ENCODE assay signal across 23 cellular contexts in genomic region chr19:17353386-17353785, GRCh38. TPM values are rescaled to one million over a fixed set of nuclear protein-coding genes. Genes with fewer than 3 reads are reported as not detected.
DNase-seq lines count a peak whose midpoint lies in the region; ATAC-seq, FAIRE-seq and TF ChIP-seq lines count a peak whose summit lies in the region.
"Had no signal": no experiment of that assay in that cellular context is flagged by ENCODE, and none has a peak within 500 bp of the region (broad histone marks: within the 10 kb centered on the region; RNA-seq: fewer than 3 reads in every experiment).

No MANE protein-coding gene starts in this region.

- H4K20me1 ChIP-seq in K562 (replicated peaks; ENCODE audit: control insufficient read depth, insufficient read depth, low read length), result no peaks in the 10 kb centered on the region

- no peak overlapping the region for H3K4me2 ChIP-seq in K562 (ENCODE audit: insufficient read depth, low read length)

- TF ChIP-seq RAD21 in K562 (CRISPR knock-in tag; conservative IDR thresholded peaks at IDR 0.05 in 1 of 2, IDR thresholded peaks at IDR 0.05 in 1 of 2), result no peak

- H3K9me3 Mint-ChIP-seq in MCF 10A (ENCODE audit: unreplicated experiment) (no peaks in the 10 kb centered on the region), nephron progenitor cell (no peaks in the 10 kb centered on the region)
- H3K9me3 Mint-ChIP-seq: CD4-positive, alpha-beta T cell; H9 had no signal

- POLR2A ChIA-PET in MCF 10A (lab: Yijun Ruan, JAX) (no interaction called here), K562 (lab: Yijun Ruan, JAX) (interaction anchor here (0.6 to 1.3 kb wide), 5 partner anchors 10 to 664 kb away, joined by 3 to 6 read pairs (median 3); no protein-coding TSS in a partner anchor)

- in situ Hi-C loops in K562 (cut with MboI), result no loop called here

- no peak overlapping the region for H2AFZ ChIP-seq in K562 (ENCODE audit: low read depth, low read length)

- no TSS peak for BruUV-seq in MCF 10A (replicated peaks; lab: Mats Ljungman, UMichigan)
- no TSS peak for BruUV-seq in K562 (replicated peaks; lab: Mats Ljungman, UMichigan)

- H3K9me1 ChIP-seq in K562 (ENCODE audit: control insufficient read depth, insufficient read depth, low read length), result no peaks in the 10 kb centered on the region

- ATAC-seq in K562 (0 out of 3 replicates have a peak, but pooled peaks have one; percentile 27), aorta (ENCODE audit: low FRiP score) (peak; percentile 6), HG02852 (IDR thresholded peaks at IDR 0.05; ENCODE audit: unreplicated experiment) (no peak), HG02884 (IDR thresholded peaks at IDR 0.05; ENCODE audit: unreplicated experiment) (no peak)

- peaks cover 14% of the 10 kb centered on the region for H3K4me1 Mint-ChIP-seq in MCF 10A (ENCODE audit: insufficient read depth, unreplicated experiment)
- H3K4me1 Mint-ChIP-seq in nephron progenitor cell, result peaks cover 38% of the 10 kb centered on the region

- H3K27me3 ChIP-seq in breast epithelium (no peaks in the 10 kb centered on the region), K562 (ENCODE audit: control insufficient read depth in 2 of 2, insufficient read depth in 2 of 2, low read length in 2 of 2) (peaks cover 14 to 55% of the 10 kb centered on the region in 2 experiments; a peak in 4 of 5 replicates), aorta (ENCODE audit: control insufficient read depth in 1 of 2, insufficient read depth in 2 of 2, low read length in 1 of 2) (no peaks in the 10 kb centered on the region), adrenal gland (no peaks in the 10 kb centered on the region)

- TF ChIP-seq CTCF in MCF 10A (IDR thresholded peaks at IDR 0.05; ENCODE audit: unreplicated experiment) (no peak), breast epithelium (IDR thresholded peaks at IDR 0.05) (no peak), K562 (IDR thresholded peaks at IDR 0.05 in 2 of 3, conservative IDR thresholded peaks at IDR 0.05 in 1 of 3; ENCODE audit: insufficient read depth in 2 of 3, low read depth in 1 of 3, low read length in 3 of 3) (no peak), nephron progenitor cell (IDR thresholded peaks at IDR 0.05) (no peak), adrenal gland (IDR thresholded peaks at IDR 0.05) (no peak)

- H3K4me3 ChIP-seq in breast epithelium (no peak overlapping the region), K562 (no peak overlapping the region), aorta (ENCODE audit: low read length in 2 of 2) (no peak overlapping the region), adrenal gland (no peak overlapping the region)

- DNase-seq in MCF 10A (ENCODE audit: unreplicated experiment) (no peak), breast epithelium (ENCODE audit: low spot score in 2 of 2) (no peak), K562 (ENCODE audit: extremely low read depth in 1 of 4, low spot score in 3 of 4) (no peak), nephron progenitor cell (no peak), aorta (no peak), adrenal gland (no peak)
- DNase-seq: 8988T; Caco-2; CD4-positive, alpha-beta T cell; H9; MV-4-11; NCI-H1417 treated with DMSO at 0.1 percent for 48 hours; NCI-H187 treated with DMSO at 0.1 percent for 48 hours; NCI-H226; NCI-H524; NCI-H82; OCI-M1; SHP77 treated with DMSO at 0.1 percent for 48 hours had no signal

- H3K36me3 ChIP-seq in breast epithelium (no peaks in the 10 kb centered on the region), K562 (ENCODE audit: control insufficient read depth, insufficient read depth, low read length) (no peaks in the 10 kb centered on the region), aorta (ENCODE audit: control insufficient read depth in 1 of 2, insufficient read depth in 2 of 2, low read length in 1 of 2) (no peaks in the 10 kb centered on the region), adrenal gland (replicated peaks in 1 of 2) (no peaks in the 10 kb centered on the region)

- intact Hi-C loops in MCF 10A (cut with micrococcal nuclease) (no loop called here), breast epithelium (cut with DNase I; ENCODE audit: low total_unique reads) (no loop called here), K562 (cut with micrococcal nuclease) (no loop called here), aorta (cut with DNase I) (no loop called here), adrenal gland (cut with DNase I) (no loop called here)

- TF ChIP-seq EP300 in K562 (IDR thresholded peaks at IDR 0.05; ENCODE audit: low read length), result no peak

- no peak for TF ChIP-seq POLR2A in breast epithelium (IDR thresholded peaks at IDR 0.05)
- no peak for TF ChIP-seq POLR2A in K562 (conservative IDR thresholded peaks at IDR 0.05)
- no peak for TF ChIP-seq POLR2A in adrenal gland (IDR thresholded peaks at IDR 0.05)

- FAIRE-seq in K562 (lab: Jason Lieb, UNC), result no peak
- FAIRE-seq: G401.6 had no signal

- H3K9ac ChIP-seq in K562 (ENCODE audit: insufficient read depth in 1 of 2, low read depth in 2 of 2, low read length in 2 of 2), result no peak overlapping the region

- CTCF ChIA-PET in MCF 10A (lab: Yijun Ruan, JAX), result interaction anchor here (0.6 to 2.6 kb wide), 2 partner anchors 33 to 221 kb away, joined by 4 to 16 read pairs; no protein-coding TSS in a partner anchor
- CTCF ChIA-PET in K562 (lab: Yijun Ruan, JAX; ENCODE audit: low intra/inter-chr PET ratio), result no interaction called here

- no peaks in the 10 kb centered on the region for H3K79me2 ChIP-seq in K562 (ENCODE audit: control insufficient read depth, insufficient read depth, low read length)

- H3K4me3 Mint-ChIP-seq in MCF 10A (ENCODE audit: unreplicated experiment) (no peak overlapping the region), nephron progenitor cell (no peak overlapping the region)
- H3K4me3 Mint-ChIP-seq: CD4-positive, alpha-beta T cell; H9 had no signal

- H3K27ac Mint-ChIP-seq in MCF 10A (ENCODE audit: low read depth, unreplicated experiment) (peak overlapping the region; percentile 44), nephron progenitor cell (peak overlapping the region; percentile 33)
- H3K27ac Mint-ChIP-seq: CD4-positive, alpha-beta T cell had no signal

- H3K27me3 Mint-ChIP-seq in MCF 10A (ENCODE audit: insufficient read depth, unreplicated experiment), result no peaks in the 10 kb centered on the region
- H3K27me3 Mint-ChIP-seq in nephron progenitor cell (ENCODE audit: low read depth, poor library complexity), result peaks cover 5% of the 10 kb centered on the region

- H3K9me3 ChIP-seq in breast epithelium, result no peaks in the 10 kb centered on the region
- no peaks in the 10 kb centered on the region for H3K9me3 ChIP-seq in K562 (replicated peaks; ENCODE audit: control insufficient read depth, insufficient read depth, low read depth, low read length)
- no peaks in the 10 kb centered on the region for H3K9me3 ChIP-seq in aorta (ENCODE audit: control insufficient read depth, low read length)
- H3K9me3 ChIP-seq in adrenal gland (replicated peaks in 1 of 3), result no peaks in the 10 kb centered on the region
- H3K9me3 ChIP-seq: Caco-2 had no signal

- H3K4me1 ChIP-seq in breast epithelium, result no peaks in the 10 kb centered on the region
- H3K4me1 ChIP-seq in K562 (replicated peaks in 1 of 2; ENCODE audit: control insufficient read depth in 2 of 2, insufficient read depth in 2 of 2, low read length in 2 of 2), result peaks cover 0 to 11% of the 10 kb centered on the region in 2 experiments; a peak in 2 of 5 replicates
- H3K4me1 ChIP-seq in aorta (ENCODE audit: control insufficient read depth in 1 of 2, insufficient read depth in 2 of 2, low read length in 2 of 2), result no peaks in the 10 kb centered on the region
- H3K4me1 ChIP-seq in adrenal gland (replicated peaks in 1 of 2), result peaks cover 0 to 6% of the 10 kb centered on the region in 2 donors
- H3K4me1 ChIP-seq: Caco-2 had no signal

- 15% methylated on average over 7 of the region's 8 CpGs for WGBS in K562 (ENCODE audit: insufficient coverage, low coverage, missing lambda C conversion rate)
- 86 to 91% methylated on average over 8 of the region's 8 CpGs for WGBS in aorta, 2 donors
- 74 to 82% (median 79%) methylated on average over 8 of the region's 8 CpGs for WGBS in adrenal gland, 4 donors

- H3K27ac ChIP-seq in breast epithelium (peak overlapping the region in 1 of 2 donors; percentile 38), K562 (ENCODE audit: extremely low read depth, low read depth, low read length) (no peak overlapping the region), aorta (ENCODE audit: low read depth in 1 of 2, low read length in 2 of 2) (no peak overlapping the region), adrenal gland (no peak overlapping the region)

- H3K36me3 Mint-ChIP-seq in MCF 10A (ENCODE audit: insufficient read depth, unreplicated experiment) (no peaks in the 10 kb centered on the region), nephron progenitor cell (ENCODE audit: low read depth) (no peaks in the 10 kb centered on the region)

RNA-seq across cellular contexts. Expression of gene GTPBP3, which starts 16.0 kb away (rescaled TPM):
- total RNA-seq in MCF 10A (2022), result 24.8 and 27.9 TPM in 2 replicates
- 10 to 100 TPM; 15.5 to 22.6 (median 17.7) TPM for total RNA-seq in breast epithelium
- total RNA-seq in K562 (2011; cell fraction: chromatin; rRNA removed; ENCODE audit: low replicate concordance), result 83.2 and 239 TPM in 2 replicates
- 206 and 242 TPM in 2 replicates for total RNA-seq in K562 (2011; cell fraction: nucleolus; rRNA removed)
- 112 and 116 TPM in 2 replicates for total RNA-seq in K562 (2011; cell fraction: nucleoplasm; rRNA removed)
- 110 and 138 TPM in 2 replicates for total RNA-seq in K562 (2014; rRNA removed)
- 9.8 and 13.5 TPM in 2 replicates for total RNA-seq in K562 (2014; rRNA removed; fragmentation: Illumina TruSeq; extraction: Trizol)
- total RNA-seq in K562 (2015; rRNA removed; fragmentation: Illumina TruSeq; extraction: Trizol), result 28.7 and 32.9 TPM in 2 replicates
- 107 and 110 TPM in 2 replicates for total RNA-seq in K562 (2021)
- 22.6 and 38.0 TPM in 2 replicates for polyA plus RNA-seq in K562 (2011; rRNA removed)
- 38.5 and 83.5 TPM in 2 replicates for polyA plus RNA-seq in K562 (2011; cell fraction: cytosol; rRNA removed)
- 111 and 166 TPM in 2 replicates for polyA plus RNA-seq in K562 (2011; cell fraction: nucleus; rRNA removed)
- polyA plus RNA-seq in K562 (2012), result 45.8 and 50.2 TPM in 2 replicates
- polyA plus RNA-seq in K562 (2014; fragmentation: Illumina TruSeq; extraction: Trizol), result 19.0 and 35.4 TPM in 2 replicates
- polyA plus RNA-seq in K562 (2014; fragmentation: Nextera tagmentation; extraction: Ambion mirVana), result 1 to 10 TPM; 4.9 to 5.6 TPM
- 124 and 143 TPM in 2 replicates for polyA plus RNA-seq in K562 (2014; rRNA removed)
- polyA minus RNA-seq in K562 (2011; rRNA and poly(A)+ RNA removed), result 9.1 and 9.9 TPM in 2 replicates
- polyA minus RNA-seq in K562 (2011; cell fraction: cytosol; rRNA and poly(A)+ RNA removed), result 23.5 and 50.0 TPM in 2 replicates
- polyA minus RNA-seq in K562 (2011; cell fraction: nucleus; rRNA and poly(A)+ RNA removed), result 92.0 and 97.6 TPM in 2 replicates
- 10 to 100 TPM; 16.7 to 27.7 TPM for total RNA-seq in aorta
- 10 to 100 TPM in 1 of 2 donors, 1 to 10 TPM in 1; 3.4 to 32.2 TPM for polyA plus RNA-seq in aorta
- 10 to 100 TPM; 18.9 to 50.4 (median 27.9) TPM for total RNA-seq in adrenal gland
- 10 to 100 TPM in 2 of 3 donors, 1 to 10 TPM in 1; 5.5 to 36.8 (median 19.0) TPM for polyA plus RNA-seq in adrenal gland

RNA-seq across cellular contexts. Expression of gene ANO8, which starts 18.7 kb away (rescaled TPM):
- 13.0 and 14.5 TPM in 2 replicates for total RNA-seq in MCF 10A (2022)
- 1 to 10 TPM; 5.1 to 7.2 (median 5.9) TPM for total RNA-seq in breast epithelium
- 16.0 and 39.6 TPM in 2 replicates for total RNA-seq in K562 (2011; cell fraction: chromatin; rRNA removed; ENCODE audit: low replicate concordance)
- total RNA-seq in K562 (2011; cell fraction: nucleolus; rRNA removed), result 22.4 and 24.5 TPM in 2 replicates
- 14.4 and 15.8 TPM in 2 replicates for total RNA-seq in K562 (2011; cell fraction: nucleoplasm; rRNA removed)
- 2.5 and 3.5 TPM in 2 replicates for total RNA-seq in K562 (2014; rRNA removed)
- total RNA-seq in K562 (2014; rRNA removed; fragmentation: Illumina TruSeq; extraction: Trizol), result 0.51 and 0.73 TPM in 2 replicates
- 1.6 and 2.4 TPM in 2 replicates for total RNA-seq in K562 (2015; rRNA removed; fragmentation: Illumina TruSeq; extraction: Trizol)
- total RNA-seq in K562 (2021), result 7.6 and 8.5 TPM in 2 replicates
- polyA plus RNA-seq in K562 (2011; rRNA removed), result 2.2 and 5.1 TPM in 2 replicates
- 2.8 and 3.7 TPM in 2 replicates for polyA plus RNA-seq in K562 (2011; cell fraction: cytosol; rRNA removed)
- 32.7 and 44.1 TPM in 2 replicates for polyA plus RNA-seq in K562 (2011; cell fraction: nucleus; rRNA removed)
- polyA plus RNA-seq in K562 (2012), result 4.9 and 11.8 TPM in 2 replicates
- 1.5 and 2.5 TPM in 2 replicates for polyA plus RNA-seq in K562 (2014; fragmentation: Illumina TruSeq; extraction: Trizol)
- under 1 TPM in 1 of 2 experiments, not detected in 1; 0.07 TPM for polyA plus RNA-seq in K562 (2014; fragmentation: Nextera tagmentation; extraction: Ambion mirVana)
- 7.1 and 7.7 TPM in 2 replicates for polyA plus RNA-seq in K562 (2014; rRNA removed)
- polyA minus RNA-seq in K562 (2011; rRNA and poly(A)+ RNA removed), result 1.6 TPM in 2 replicates
- 1.8 and 4.5 TPM in 2 replicates for polyA minus RNA-seq in K562 (2011; cell fraction: cytosol; rRNA and poly(A)+ RNA removed)
- polyA minus RNA-seq in K562 (2011; cell fraction: nucleus; rRNA and poly(A)+ RNA removed), result 10.5 and 14.6 TPM in 2 replicates
- 10 to 100 TPM; 10.9 to 17.4 TPM for total RNA-seq in aorta
- 10 to 100 TPM in 1 of 2 donors, 1 to 10 TPM in 1; 1.3 to 19.4 TPM for polyA plus RNA-seq in aorta
- total RNA-seq in adrenal gland, result 10 to 100 TPM; 18.4 to 78.0 (median 27.9) TPM
- 10 to 100 TPM in 2 of 3 donors, 1 to 10 TPM in 1; 4.4 to 70.7 (median 33.0) TPM for polyA plus RNA-seq in adrenal gland

RNA-seq across cellular contexts. Expression of gene PLVAP, which starts 23.8 kb away (rescaled TPM):
- total RNA-seq in MCF 10A (2022), result not detected in 2 replicates
- 10 to 100 TPM; 19.9 to 68.8 (median 51.2) TPM for total RNA-seq in breast epithelium
- total RNA-seq in K562 (2011; cell fraction: chromatin; rRNA removed; ENCODE audit: low replicate concordance), result 0.46 and 1.6 TPM in 2 replicates
- 1.3 and 2.0 TPM in 2 replicates for total RNA-seq in K562 (2011; cell fraction: nucleolus; rRNA removed)
- total RNA-seq in K562 (2011; cell fraction: nucleoplasm; rRNA removed), result 1.2 and 2.7 TPM in 2 replicates
- total RNA-seq in K562 (2014; rRNA removed), result 0.09 and 0.53 TPM in 2 replicates
- 0.10 TPM in 1 of 2 replicates, not detected in the other for total RNA-seq in K562 (2014; rRNA removed; fragmentation: Illumina TruSeq; extraction: Trizol)
- not detected in 2 replicates for total RNA-seq in K562 (2015; rRNA removed; fragmentation: Illumina TruSeq; extraction: Trizol)
- total RNA-seq in K562 (2021), result 0.75 and 0.81 TPM in 2 replicates
- 0.49 and 0.70 TPM in 2 replicates for polyA plus RNA-seq in K562 (2011; rRNA removed)
- polyA plus RNA-seq in K562 (2011; cell fraction: cytosol; rRNA removed), result 0.53 and 1.9 TPM in 2 replicates
- 0.67 and 1.1 TPM in 2 replicates for polyA plus RNA-seq in K562 (2011; cell fraction: nucleus; rRNA removed)
- polyA plus RNA-seq in K562 (2012), result 0.12 and 0.57 TPM in 2 replicates
- polyA plus RNA-seq in K562 (2014; fragmentation: Illumina TruSeq; extraction: Trizol), result 0.51 and 0.84 TPM in 2 replicates
- polyA plus RNA-seq in K562 (2014; fragmentation: Nextera tagmentation; extraction: Ambion mirVana), result not detected
- 0.31 and 0.84 TPM in 2 replicates for polyA plus RNA-seq in K562 (2014; rRNA removed)
- 0.78 and 2.1 TPM in 2 replicates for polyA minus RNA-seq in K562 (2011; rRNA and poly(A)+ RNA removed)
- 0.67 TPM in 1 of 2 replicates, not detected in the other for polyA minus RNA-seq in K562 (2011; cell fraction: cytosol; rRNA and poly(A)+ RNA removed)
- 0.27 and 0.33 TPM in 2 replicates for polyA minus RNA-seq in K562 (2011; cell fraction: nucleus; rRNA and poly(A)+ RNA removed)
- total RNA-seq in aorta, result 100 to 1,000 TPM; 368 to 411 TPM
- polyA plus RNA-seq in aorta, result 10 to 100 TPM in 1 of 2 donors, 1 to 10 TPM in 1; 4.0 to 21.8 TPM
- 100 to 1,000 TPM in 3 of 8 donors, 10 to 100 TPM in 5; 63.4 to 140 (median 84.0) TPM for total RNA-seq in adrenal gland
- 100 to 1,000 TPM in 2 of 3 donors, 10 to 100 TPM in 1; 40.9 to 381 (median 127) TPM for polyA plus RNA-seq in adrenal gland
- total RNA-seq: Caco-2; CD4-positive, alpha-beta T cell; H9; RPMI7951 had no signal
- polyA plus RNA-seq: AG04450 had no signal

RNA-seq across cellular contexts. Expression of gene CCDC194, which starts 40.6 kb away (rescaled TPM):
- 0.37 TPM in 1 of 2 replicates, not detected in the other for total RNA-seq in MCF 10A (2022)
- total RNA-seq in breast epithelium, result under 1 TPM in 2 of 3 donors, not detected in 1; 0.64 to 0.66 TPM
- total RNA-seq in K562 (2011; cell fraction: chromatin; rRNA removed; ENCODE audit: low replicate concordance), result 4.8 and 5.5 TPM in 2 replicates
- 3.3 and 4.0 TPM in 2 replicates for total RNA-seq in K562 (2011; cell fraction: nucleolus; rRNA removed)
- total RNA-seq in K562 (2011; cell fraction: nucleoplasm; rRNA removed), result 4.5 and 6.3 TPM in 2 replicates
- 0.37 and 1.3 TPM in 2 replicates for total RNA-seq in K562 (2014; rRNA removed)
- total RNA-seq in K562 (2014; rRNA removed; fragmentation: Illumina TruSeq; extraction: Trizol), result 0.18 and 0.22 TPM in 2 replicates
- total RNA-seq in K562 (2015; rRNA removed; fragmentation: Illumina TruSeq; extraction: Trizol), result 0.34 and 0.47 TPM in 2 replicates
- 0.31 and 0.76 TPM in 2 replicates for total RNA-seq in K562 (2021)
- 0.13 and 0.46 TPM in 2 replicates for polyA plus RNA-seq in K562 (2011; rRNA removed)
- 0.29 TPM in 1 of 2 replicates, not detected in the other for polyA plus RNA-seq in K562 (2011; cell fraction: cytosol; rRNA removed)
- polyA plus RNA-seq in K562 (2011; cell fraction: nucleus; rRNA removed), result 1.4 and 1.7 TPM in 2 replicates
- 0.31 and 0.60 TPM in 2 replicates for polyA plus RNA-seq in K562 (2012)
- polyA plus RNA-seq in K562 (2014; fragmentation: Illumina TruSeq; extraction: Trizol), result 0.35 TPM in 1 of 2 replicates, not detected in the other
- not detected for polyA plus RNA-seq in K562 (2014; fragmentation: Nextera tagmentation; extraction: Ambion mirVana)
- 0.43 and 0.72 TPM in 2 replicates for polyA plus RNA-seq in K562 (2014; rRNA removed)
- polyA minus RNA-seq in K562 (2011; rRNA and poly(A)+ RNA removed), result 0.53 TPM in 1 of 2 replicates, not detected in the other
- polyA minus RNA-seq in K562 (2011; cell fraction: cytosol; rRNA and poly(A)+ RNA removed), result not detected in 2 replicates
- 0.56 and 1.3 TPM in 2 replicates for polyA minus RNA-seq in K562 (2011; cell fraction: nucleus; rRNA and poly(A)+ RNA removed)
- total RNA-seq in aorta, result 1 to 10 TPM in 1 of 2 donors, under 1 TPM in 1; 0.71 to 1.7 TPM
- not detected for polyA plus RNA-seq in aorta
- total RNA-seq in adrenal gland, result 1 to 10 TPM in 5 of 8 donors, under 1 TPM in 1, not detected in 2; 0.49 to 5.6 (median 2.8) TPM
- 1 to 10 TPM; 1.1 to 3.0 (median 1.3) TPM for polyA plus RNA-seq in adrenal gland
- total RNA-seq: CD4-positive, alpha-beta T cell; RPMI7951 had no signal
- polyA plus RNA-seq: AG04450 had no signal

RNA-seq across cellular contexts. Expression of gene DDA1, which starts 44.0 kb away (rescaled TPM):
- total RNA-seq in MCF 10A (2022) (57.4 and 60.4 TPM in 2 replicates), breast epithelium (10 to 100 TPM in 2 of 3 donors, 1 to 10 TPM in 1; 9.2 to 18.7 (median 11.1) TPM), K562 (2014; rRNA removed) (43.5 and 67.6 TPM in 2 replicates), K562 (2014; rRNA removed; fragmentation: Illumina TruSeq; extraction: Trizol) (23.2 and 23.5 TPM in 2 replicates), K562 (2015; rRNA removed; fragmentation: Illumina TruSeq; extraction: Trizol) (32.7 and 33.2 TPM in 2 replicates), K562 (2021) (45.1 and 51.4 TPM in 2 replicates), aorta (10 to 100 TPM; 21.4 to 33.2 TPM), adrenal gland (10 to 100 TPM in 7 of 8 donors, 1 to 10 TPM in 1; 6.8 to 54.9 (median 38.7) TPM)
- total RNA-seq in K562 (2011; cell fraction: chromatin; rRNA removed; ENCODE audit: low replicate concordance), result 15.2 and 39.3 TPM in 2 replicates
- 28.5 and 28.7 TPM in 2 replicates for total RNA-seq in K562 (2011; cell fraction: nucleolus; rRNA removed)
- total RNA-seq in K562 (2011; cell fraction: nucleoplasm; rRNA removed), result 20.4 and 21.3 TPM in 2 replicates
- polyA plus RNA-seq in K562 (2011; rRNA removed) (33.8 and 43.2 TPM in 2 replicates), K562 (2014; fragmentation: Illumina TruSeq; extraction: Trizol) (72.3 and 80.9 TPM in 2 replicates), K562 (2014; fragmentation: Nextera tagmentation; extraction: Ambion mirVana) (1 to 10 TPM; 1.4 to 4.3 TPM), K562 (2014; rRNA removed) (68.0 and 83.8 TPM in 2 replicates), aorta (10 to 100 TPM; 24.2 to 71.0 TPM), adrenal gland (10 to 100 TPM; 40.3 to 71.4 (median 50.4) TPM)
- polyA plus RNA-seq in K562 (2011; cell fraction: cytosol; rRNA removed), result 30.2 and 37.1 TPM in 2 replicates
- polyA plus RNA-seq in K562 (2011; cell fraction: nucleus; rRNA removed), result 47.2 and 60.1 TPM in 2 replicates
- polyA plus RNA-seq in K562 (2012), result 77.4 and 90.9 TPM in 2 replicates
- 13.6 and 18.4 TPM in 2 replicates for polyA minus RNA-seq in K562 (2011; rRNA and poly(A)+ RNA removed)
- polyA minus RNA-seq in K562 (2011; cell fraction: cytosol; rRNA and poly(A)+ RNA removed), result 5.8 and 7.9 TPM in 2 replicates
- 8.5 and 8.7 TPM in 2 replicates for polyA minus RNA-seq in K562 (2011; cell fraction: nucleus; rRNA and poly(A)+ RNA removed)

Comparison
In these comparisons a context has a peak if more than half of its experiments do, and no peak if none do; other contexts are left out.
1. RNA of gene PLVAP, which starts 23.8 kb away (total RNA-seq): 368 to 411 TPM in aorta, 63.4 to 140 TPM in adrenal gland and 19.9 to 68.8 TPM in breast epithelium; 0.09 to 2.7 TPM in K562 and not detected in MCF 10A; every median in the first group is over 4 times any median in the second.
2. ATAC-seq: peak in K562 (single experiment) and aorta (single experiment); none in HG02852 (single experiment) and HG02884 (single experiment).